ENCODE assay signal across 24 cellular contexts in genomic region chr18:6015364-6015763, GRCh38.
"Had no signal": no experiment of that assay in that cellular context is flagged by ENCODE, and none has a peak within 500 bp of the region (broad histone marks: within the 10 kb centered on the region; RNA-seq: fewer than 3 reads in every experiment).

No MANE protein-coding gene starts in this region.

- H3K9me3 ChIP-seq: MG63, SK-N-SH had no signal

- DNase-seq: Karpas-422, KG1, MG63, NCI-H1092, NCI-H1105 treated with DMSO at 0.1 percent for 48 hours, NCI-H1417 treated with DMSO at 0.1 percent for 48 hours, NCI-H146, NCI-H1694 treated with DMSO at 0.1 percent for 48 hours, NCI-H1930, NCI-H2081, NCI-H2107, NCI-H2171, NCI-H226, NCI-H446, NCI-H510A, NCI-H524 treated with DMSO at 0.1 percent for 48 hours, NCI-H69, NCI-H774, SHP77, SK-N-SH, SW 1271 had no signal

- H3K4me3 ChIP-seq: MG63 had no signal

- H3K9ac ChIP-seq: SK-N-SH had no signal

- H3K27ac ChIP-seq: HL-60, RWPE1 had no signal

- ATAC-seq: Panc1 had no signal

- H3K36me3 ChIP-seq: MG63 had no signal

- H3K4me2 ChIP-seq: SK-N-SH had no signal

- H3K27me3 ChIP-seq: MG63 had no signal
